ENCODE assay signal across 8 cellular contexts in genomic region chr14:73787760-73788508, GRCh38.
DNase-seq lines count a peak whose midpoint lies in the region; ATAC-seq and TF ChIP-seq lines count a peak whose summit lies in the region.

No MANE protein-coding gene starts in this region.

- TF ChIP-seq EP300 in sigmoid colon (IDR thresholded peaks at IDR 0.05): no peak

- no peaks in the 10 kb centered on the region for H3K9me3 ChIP-seq in DND-41 (ENCODE audit: insufficient read depth, low read length, severe bottlenecking)
- H3K9me3 ChIP-seq in sigmoid colon: no peaks in the 10 kb centered on the region

- no peaks in the 10 kb centered on the region for H3K27me3 ChIP-seq in DND-41 (ENCODE audit: insufficient read depth, low read length, poor library complexity)
- H3K27me3 ChIP-seq in sigmoid colon: no peaks in the 10 kb centered on the region

- 1 to 2% methylated on average over 11 of the region's 11 CpGs for WGBS in sigmoid colon, 2 donors

- TF ChIP-seq CTCF in DND-41 (IDR thresholded peaks at IDR 0.05; ENCODE audit: borderline replicate concordance, extremely low read depth, low read length, poor library complexity, severe bottlenecking) (no peak), fibroblast of villous mesenchyme (IDR thresholded peaks at IDR 0.05; ENCODE audit: insufficient read depth, low read depth, low read length) (no peak), sigmoid colon (IDR thresholded peaks at IDR 0.05) (no peak)

- DNase-seq in DND-41 (peak; percentile 37), HT-29 (ENCODE audit: low spot score) (peak; percentile 38), activated T-cell treated with anti-CD3 and anti-CD28 coated beads for 4 hours (peak; percentile 31), fibroblast of villous mesenchyme (ENCODE audit: low read depth) (peak; percentile 75), sigmoid colon (peak; percentile 52), NCI-H1105 (lab: John Stamatoyannopoulos, UW) (no peak)

- peak overlapping the region; percentile 94 for H3K9ac ChIP-seq in DND-41 (ENCODE audit: low read depth, low read length)

- H3K4me1 ChIP-seq in DND-41 (ENCODE audit: insufficient read depth, low read length) (peaks cover 40% of the 10 kb centered on the region), sigmoid colon (peaks cover 0 to 65% (median 61%) of the 10 kb centered on the region in 4 donors)

- H3K4me2 ChIP-seq in DND-41 (ENCODE audit: insufficient read depth, low read length): peak overlapping the region; percentile 89

- H3K79me2 ChIP-seq in DND-41 (ENCODE audit: insufficient read depth, low read length): peaks cover 47% of the 10 kb centered on the region

- peak overlapping the region; percentile 95 for H2AFZ ChIP-seq in DND-41 (ENCODE audit: low read depth, low read length)

- peak overlapping the region; percentile 91 for H3K27ac ChIP-seq in DND-41 (ENCODE audit: low read length)
- peak overlapping the region; percentile 96 to 99 (median 98) for H3K27ac ChIP-seq in sigmoid colon

- H3K4me3 ChIP-seq in DND-41 (ENCODE audit: low read depth in 1 of 2, low read length in 2 of 2) (peak overlapping the region; percentile 47 to 85), fibroblast of villous mesenchyme (ENCODE audit: low read depth, low read length) (peak overlapping the region; percentile 73), sigmoid colon (peak overlapping the region; percentile 51 to 77 (median 70))

- ATAC-seq in DND-41 (ENCODE audit: insufficient read depth, low read depth) (peak; percentile 17; the same call in 2 of the 3 replicates), GM18520 (IDR thresholded peaks at IDR 0.05; ENCODE audit: unreplicated experiment) (no peak), GM18519 (IDR thresholded peaks at IDR 0.05; ENCODE audit: low FRiP score, unreplicated experiment) (no peak)

- H3K36me3 ChIP-seq in DND-41 (ENCODE audit: insufficient read depth, low read length): no peaks in the 10 kb centered on the region
- H3K36me3 ChIP-seq in sigmoid colon: no peaks in the 10 kb centered on the region

- intact Hi-C loops in sigmoid colon (cut with DNase I): loop anchor here (5.0 kb wide), 1 partner anchor 36 kb away; no protein-coding TSS in a partner anchor

- H4K20me1 ChIP-seq in DND-41 (ENCODE audit: insufficient read depth, low read length): peaks cover 16% of the 10 kb centered on the region; the same call in 1 of the 2 replicates

- TF ChIP-seq POLR2A in sigmoid colon (IDR thresholded peaks at IDR 0.05): no peak
